Comparison of ENCODE assay signal across 16 cellular contexts in the genomic region with DNA sequence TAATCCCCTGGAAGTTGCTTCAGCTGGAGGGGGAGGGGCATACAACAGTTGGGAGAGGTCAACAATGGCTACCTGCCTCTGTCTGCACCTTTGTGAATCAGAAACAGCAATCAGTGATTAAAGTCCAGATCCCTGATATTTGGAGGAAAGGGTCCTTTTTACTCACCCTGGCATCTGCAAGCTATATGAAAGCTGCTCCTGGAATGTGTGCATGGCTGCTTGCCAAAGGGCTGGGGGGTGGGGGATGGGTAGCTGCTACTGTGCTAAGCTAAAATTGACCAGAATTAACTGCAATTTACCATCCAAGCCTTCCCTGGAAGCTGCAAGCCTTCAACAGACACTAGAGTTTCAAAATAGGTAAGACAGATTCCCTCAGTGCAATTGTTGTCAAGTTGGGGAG. TPM values are rescaled to one million over a fixed set of nuclear protein-coding genes. Genes with fewer than 3 reads are reported as not detected.
DNase-seq lines count a peak whose midpoint lies in the region; TF ChIP-seq lines count a peak whose summit lies in the region.
"Had no signal": no experiment of that assay in that cellular context is flagged by ENCODE, and none has a peak within 500 bp of the region (broad histone marks: within the 10 kb centered on the region; RNA-seq: fewer than 3 reads in every experiment).

No MANE protein-coding gene starts in this region.

- peak overlapping the region; percentile 67 for H3K27ac Mint-ChIP-seq in mesothelial cell of epicardium
- H3K27ac Mint-ChIP-seq: activated CD4-positive, alpha-beta T cell treated with anti-CD3 and anti-CD28 coated beads, Interleukin-2, amount 10 ng/mL, durations not matched to agents 24 days and 14 days; HFFc6; stimulated activated effector memory CD8-positive, alpha-beta T cell treated with anti-CD3 and anti-CD28 coated beads, Interleukin-12 subunit alpha, Interleukin-12 subunit beta, amount 100 ng/mL, for 72 hours had no signal

- H3K4me1 Mint-ChIP-seq in mesothelial cell of epicardium = peaks cover 16% of the 10 kb centered on the region
- H3K4me1 Mint-ChIP-seq: central memory CD8-positive, alpha-beta T cell had no signal

- no peak overlapping the region for H3K4me3 Mint-ChIP-seq in mesothelial cell of epicardium
- H3K4me3 Mint-ChIP-seq: activated CD4-positive, alpha-beta T cell treated with anti-CD3 and anti-CD28 coated beads, Interleukin-2, amount 10 ng/mL, durations not matched to agents 24 days and 14 days; central memory CD8-positive, alpha-beta T cell; HFFc6; neural crest cell; stimulated activated effector memory CD8-positive, alpha-beta T cell treated with anti-CD3 and anti-CD28 coated beads, Interleukin-12 subunit alpha, Interleukin-12 subunit beta, amount 100 ng/mL, for 72 hours had no signal

- peaks cover 27% of the 10 kb centered on the region for H3K9me3 Mint-ChIP-seq in mesothelial cell of epicardium
- H3K9me3 Mint-ChIP-seq: central memory CD8-positive, alpha-beta T cell; HFFc6; stimulated activated effector memory CD8-positive, alpha-beta T cell treated with anti-CD3 and anti-CD28 coated beads, Interleukin-12 subunit alpha, Interleukin-12 subunit beta, amount 100 ng/mL, for 72 hours had no signal

- no peaks in the 10 kb centered on the region for H3K27me3 Mint-ChIP-seq in mesothelial cell of epicardium (ENCODE audit: low read depth)
- H3K27me3 Mint-ChIP-seq: central memory CD8-positive, alpha-beta T cell had no signal

- peaks cover 1% of the 10 kb centered on the region for H3K36me3 Mint-ChIP-seq in mesothelial cell of epicardium
- H3K36me3 Mint-ChIP-seq: stimulated activated effector memory CD8-positive, alpha-beta T cell treated with anti-CD3 and anti-CD28 coated beads, Interleukin-12 subunit alpha, Interleukin-12 subunit beta, amount 100 ng/mL, for 72 hours had no signal

- TF ChIP-seq EP300 in Ishikawa (IDR thresholded peaks at IDR 0.05; ENCODE audit: borderline replicate concordance) = no peak

- no peak for TF ChIP-seq RAD21 in Ishikawa (IDR thresholded peaks at IDR 0.05; ENCODE audit: low read depth)

- TF ChIP-seq CTCF in mesothelial cell of epicardium (IDR thresholded peaks at IDR 0.05; ENCODE audit: unreplicated experiment) (no peak), GM20000 (IDR thresholded peaks at IDR 0.05; ENCODE audit: extremely low read depth, missing control alignments) (no peak)

- DNase-seq in EH (ENCODE audit: low read depth) = peak; percentile 31
- peak; percentile 7 for DNase-seq in amniotic epithelial cell (ENCODE audit: low read depth)
- DNase-seq in mesothelial cell of epicardium (ENCODE audit: low spot score in 2 of 2, unreplicated experiment in 2 of 2) = no peak
- no peak for DNase-seq in C1 segment of cervical spinal cord (lab: John Stamatoyannopoulos, UW)
- no peak for DNase-seq in GM20000 (ENCODE audit: low spot score)
- DNase-seq in retina = no peak
- DNase-seq: activated CD4-positive, alpha-beta T cell treated with anti-CD3 and anti-CD28 coated beads, Interleukin-2, amount 10 ng/mL, durations not matched to agents 24 days and 14 days; amniotic stem cell; effector CD4-positive, alpha-beta T cell; HFFc6; left colon; SW 1271 had no signal

TF ChIP-seq in Ishikawa, 13 proteins besides CTCF, POLR2A, EP300 and RAD21:
- peak; percentile 81 for TF ChIP-seq NFIC (IDR thresholded peaks at IDR 0.05)
- TF ChIP-seq, protein P1, sequence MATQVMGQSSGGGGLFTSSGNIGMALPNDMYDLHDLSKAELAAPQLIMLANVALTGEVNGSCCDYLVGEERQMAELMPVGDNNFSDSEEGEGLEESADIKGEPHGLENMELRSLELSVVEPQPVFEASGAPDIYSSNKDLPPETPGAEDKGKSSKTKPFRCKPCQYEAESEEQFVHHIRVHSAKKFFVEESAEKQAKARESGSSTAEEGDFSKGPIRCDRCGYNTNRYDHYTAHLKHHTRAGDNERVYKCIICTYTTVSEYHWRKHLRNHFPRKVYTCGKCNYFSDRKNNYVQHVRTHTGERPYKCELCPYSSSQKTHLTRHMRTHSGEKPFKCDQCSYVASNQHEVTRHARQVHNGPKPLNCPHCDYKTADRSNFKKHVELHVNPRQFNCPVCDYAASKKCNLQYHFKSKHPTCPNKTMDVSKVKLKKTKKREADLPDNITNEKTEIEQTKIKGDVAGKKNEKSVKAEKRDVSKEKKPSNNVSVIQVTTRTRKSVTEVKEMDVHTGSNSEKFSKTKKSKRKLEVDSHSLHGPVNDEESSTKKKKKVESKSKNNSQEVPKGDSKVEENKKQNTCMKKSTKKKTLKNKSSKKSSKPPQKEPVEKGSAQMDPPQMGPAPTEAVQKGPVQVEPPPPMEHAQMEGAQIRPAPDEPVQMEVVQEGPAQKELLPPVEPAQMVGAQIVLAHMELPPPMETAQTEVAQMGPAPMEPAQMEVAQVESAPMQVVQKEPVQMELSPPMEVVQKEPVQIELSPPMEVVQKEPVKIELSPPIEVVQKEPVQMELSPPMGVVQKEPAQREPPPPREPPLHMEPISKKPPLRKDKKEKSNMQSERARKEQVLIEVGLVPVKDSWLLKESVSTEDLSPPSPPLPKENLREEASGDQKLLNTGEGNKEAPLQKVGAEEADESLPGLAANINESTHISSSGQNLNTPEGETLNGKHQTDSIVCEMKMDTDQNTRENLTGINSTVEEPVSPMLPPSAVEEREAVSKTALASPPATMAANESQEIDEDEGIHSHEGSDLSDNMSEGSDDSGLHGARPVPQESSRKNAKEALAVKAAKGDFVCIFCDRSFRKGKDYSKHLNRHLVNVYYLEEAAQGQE (IDR thresholded peaks at IDR 0.05; ENCODE audit: low read depth) = no peak
- no peak for TF ChIP-seq FOXM1 (IDR thresholded peaks at IDR 0.05; ENCODE audit: borderline replicate concordance, low read depth)
- TF ChIP-seq CREB1 (IDR thresholded peaks at IDR 0.05; ENCODE audit: low read depth) = no peak
- no peak for TF ChIP-seq EGR1 (IDR thresholded peaks at IDR 0.05)
- no peak for TF ChIP-seq TCF12 (IDR thresholded peaks at IDR 0.05; ENCODE audit: low read depth)
- TF ChIP-seq YY1 (IDR thresholded peaks at IDR 0.05; ENCODE audit: low read depth) = no peak
- TF ChIP-seq TEAD4 (IDR thresholded peaks at IDR 0.05) = peak; percentile 90
- TF ChIP-seq, protein P2, sequence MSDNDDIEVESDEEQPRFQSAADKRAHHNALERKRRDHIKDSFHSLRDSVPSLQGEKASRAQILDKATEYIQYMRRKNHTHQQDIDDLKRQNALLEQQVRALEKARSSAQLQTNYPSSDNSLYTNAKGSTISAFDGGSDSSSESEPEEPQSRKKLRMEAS (IDR thresholded peaks at IDR 0.05) = no peak
TF ChIP-seq in Ishikawa: peak in this region for 2.

RNA-seq across cellular contexts. Expression of gene GTF2A1, which starts 13.5 kb away (rescaled TPM):
- 29.0 to 31.1 TPM (median 30.5 TPM) in 3 replicates for total RNA-seq in mesothelial cell of epicardium

Comparison
In these comparisons a context has a peak if more than half of its experiments do, and no peak if none do; other contexts are left out.
1. DNase-seq: peak in EH (single experiment) and amniotic epithelial cell (single experiment); none in mesothelial cell of epicardium (0 of 2), C1 segment of cervical spinal cord (0 of 14), GM20000 (single experiment) and retina (single experiment).